ENCODE assay signal across 8 cellular contexts in the genomic region with DNA sequence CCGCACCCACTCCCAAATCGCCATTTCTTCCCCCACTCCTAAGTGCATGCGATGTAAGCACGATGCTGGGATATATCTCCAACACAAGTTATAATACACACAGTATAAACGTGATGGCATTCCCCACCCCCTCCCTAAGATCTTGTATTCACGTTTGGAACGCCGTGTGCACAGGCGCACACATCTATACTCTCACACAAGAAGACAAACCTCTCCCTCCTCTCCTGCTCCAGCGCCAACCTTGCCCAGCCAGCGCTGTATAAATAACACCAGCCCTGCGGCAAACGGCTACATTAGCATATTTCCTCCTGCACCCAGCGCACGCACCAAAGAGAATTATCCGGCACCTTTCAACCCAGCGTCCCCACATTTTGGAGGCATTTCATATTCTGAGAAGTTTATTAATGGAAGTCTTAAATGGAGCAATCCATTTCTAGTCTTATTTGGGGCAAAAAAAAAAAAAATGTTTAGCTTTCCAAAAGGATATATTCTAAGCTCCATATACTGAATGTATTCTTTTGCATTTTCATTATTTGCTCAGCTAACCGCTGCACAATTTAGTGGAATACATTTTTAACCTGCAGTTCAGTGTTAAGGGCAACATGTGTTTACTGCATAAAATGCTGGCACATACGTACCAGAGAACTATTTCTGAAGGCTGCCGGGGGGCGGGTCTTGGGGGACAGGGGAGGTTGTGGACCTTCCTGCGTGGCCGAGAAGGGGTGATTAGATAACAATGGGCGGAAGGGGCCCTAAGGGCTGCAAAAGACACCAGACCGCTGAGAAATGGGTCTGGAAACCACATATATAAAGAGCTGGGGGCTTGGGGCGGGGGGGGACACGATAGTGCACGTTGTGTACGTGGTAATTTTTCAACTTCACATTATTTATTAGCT. TPM values are rescaled to one million over a fixed set of nuclear protein-coding genes. Genes with fewer than 3 reads are reported as not detected.
A peak's percentile ranks its signal among the peaks of the same experiment; 100 is the strongest.
DNase-seq lines count a peak whose midpoint lies in the region; ATAC-seq and TF ChIP-seq lines count a peak whose summit lies in the region.

No MANE protein-coding gene starts in this region.

- H3K27ac Mint-ChIP-seq in activated B cell treated with CpG ODN at 0.5 μM for 24 hours: peak overlapping the region; percentile 4

- intact Hi-C loops in activated B cell treated with CpG ODN at 0.5 μM for 24 hours (cut with micrococcal nuclease) (loop anchor here (1.0 to 5.0 kb wide), 3 partner anchors 101 to 274 kb away; no protein-coding TSS in a partner anchor), uterus (cut with DNase I; ENCODE audit: low total_unique reads) (loop anchor here (10.0 kb wide), 1 partner anchor 173 kb away; no protein-coding TSS in a partner anchor)

- H3K36me3 ChIP-seq in mucosa of rectum (ENCODE audit: control insufficient read depth in 2 of 2, insufficient read depth in 2 of 2, low read length in 2 of 2) (no peaks in the 10 kb centered on the region), uterus (no peaks in the 10 kb centered on the region)

- no peak for ATAC-seq in activated B cell treated with CpG ODN at 0.5 μM for 24 hours (ENCODE audit: low read depth)

- H3K27ac ChIP-seq in mucosa of rectum (ENCODE audit: low read depth in 2 of 2, low read length in 2 of 2) (peak overlapping the region; percentile 77 to 81), uterus (peak overlapping the region; percentile 17 to 75)

- CTCF ChIA-PET in activated B cell treated with CpG ODN at 0.5 μM for 24 hours (lab: Charles Lee): interaction anchor here (0.6 to 1.8 kb wide), 3 partner anchors 178 to 274 kb away, joined by 3 to 4 read pairs (median 3); no protein-coding TSS in a partner anchor

- H3K4me3 ChIP-seq in mucosa of rectum (ENCODE audit: low read length in 2 of 2): peak overlapping the region; percentile 66 to 77
- peak overlapping the region; percentile 4 to 51 for H3K4me3 ChIP-seq in uterus

- peaks cover 2 to 3% of the 10 kb centered on the region in 2 donors for H3K27me3 ChIP-seq in mucosa of rectum (ENCODE audit: control insufficient read depth in 2 of 2, insufficient read depth in 2 of 2, low read length in 2 of 2)
- H3K27me3 ChIP-seq in uterus: no peaks in the 10 kb centered on the region

- peaks cover 19% of the 10 kb centered on the region in 2 donors for H3K4me1 ChIP-seq in mucosa of rectum (ENCODE audit: control insufficient read depth in 2 of 2, insufficient read depth in 2 of 2, low read length in 2 of 2)
- H3K4me1 ChIP-seq in uterus: peaks cover 0 to 17% of the 10 kb centered on the region in 2 donors

- H3K9me3 Mint-ChIP-seq in activated B cell treated with CpG ODN at 0.5 μM for 24 hours: no peaks in the 10 kb centered on the region

- no peak for TF ChIP-seq CTCF in activated B cell treated with CpG ODN at 0.5 μM for 24 hours (IDR thresholded peaks at IDR 0.05)
- TF ChIP-seq CTCF in uterus (IDR thresholded peaks at IDR 0.05): no peak

- peak; percentile 30 for TF ChIP-seq POLR2A in erythroblast (IDR thresholded peaks at IDR 0.05; ENCODE audit: low read length)
- no peak for TF ChIP-seq POLR2A in uterus (IDR thresholded peaks at IDR 0.05)

- H3K36me3 Mint-ChIP-seq in activated B cell treated with CpG ODN at 0.5 μM for 24 hours (ENCODE audit: low read depth): no peaks in the 10 kb centered on the region

- H3K4me3 Mint-ChIP-seq in activated B cell treated with CpG ODN at 0.5 μM for 24 hours: peak overlapping the region; percentile 68

- peak overlapping the region in 1 of 2 donors; percentile 68 for H3K9ac ChIP-seq in mucosa of rectum (ENCODE audit: low read depth in 1 of 2, low read length in 2 of 2)

- H3K4me1 Mint-ChIP-seq in activated B cell treated with CpG ODN at 0.5 μM for 24 hours: peaks cover 5% of the 10 kb centered on the region

- POLR2A ChIA-PET in activated B cell treated with CpG ODN at 0.5 μM for 24 hours (lab: Charles Lee): no interaction called here

- peak in 8 of 14 donors; percentile 32 to 74 (median 55) for DNase-seq in C1 segment of cervical spinal cord (lab: John Stamatoyannopoulos, UW)
- DNase-seq in M059J (ENCODE audit: low read depth): peak; percentile 47
- no peak for DNase-seq in activated B cell treated with CpG ODN at 0.5 μM for 24 hours
- DNase-seq in erythroblast (lab: John Stamatoyannopoulos, UW): peak; percentile 67 to 79
- DNase-seq in uterus: peak; percentile 22 to 28
- no peak for DNase-seq in NCI-H446 (lab: John Stamatoyannopoulos, UW)
- DNase-seq in GF-D8 (lab: John Stamatoyannopoulos, UW): no peak

- H3K9me3 ChIP-seq in mucosa of rectum (ENCODE audit: control insufficient read depth in 2 of 2, low read length in 2 of 2) (no peaks in the 10 kb centered on the region), uterus (no peaks in the 10 kb centered on the region)

- H3K27me3 Mint-ChIP-seq in activated B cell treated with CpG ODN at 0.5 μM for 24 hours: peaks cover 25% of the 10 kb centered on the region

RNA-seq across cellular contexts. Expression of gene SLC22A23, which starts 1.1 kb away (rescaled TPM):
- 0.54 and 0.64 TPM in 2 replicates for total RNA-seq in M059J (2014; rRNA removed; shearing (Covaris generic))
- total RNA-seq in activated B cell treated with CpG ODN at 0.5 μM for 24 hours: 0.24 and 0.95 TPM in 2 replicates
- total RNA-seq in uterus: 10 to 100 TPM in 2 of 4 donors, 1 to 10 TPM in 2; 5.4 to 27.6 (median 9.7) TPM

Comparison
In these comparisons a context has a peak if more than half of its experiments do, and no peak if none do; other contexts are left out.
1. DNase-seq: peak in C1 segment of cervical spinal cord (8 of 14), M059J (single experiment), erythroblast (2 of 2) and uterus (2 of 2); none in activated B cell treated with CpG ODN at 0.5 μM for 24 hours (single experiment), NCI-H446 (0 of 2) and GF-D8 (single experiment).